In genomic region chr9:72695365-72695764, GRCh38 we compare ENCODE assay signal across 24 cellular contexts.
A peak's percentile ranks its signal among the peaks of the same experiment; 100 is the strongest.
DNase-seq lines count a peak whose midpoint lies in the region; ATAC-seq, FAIRE-seq and TF ChIP-seq lines count a peak whose summit lies in the region.
"Had no signal": no experiment of that assay in that cellular context is flagged by ENCODE, and none has a peak within 500 bp of the region (broad histone marks: within the 10 kb centered on the region; RNA-seq: fewer than 3 reads in every experiment).

No MANE protein-coding gene starts in this region.

- H3K27me3 ChIP-seq in GM23338 (ENCODE audit: insufficient read depth) (no peaks in the 10 kb centered on the region), H1 (replicated peaks in 1 of 4; ENCODE audit: control insufficient read depth in 3 of 4, extremely low read depth in 1 of 4, insufficient read depth in 3 of 4, low read length in 3 of 4) (no peaks in the 10 kb centered on the region), Peyer's patch (no peaks in the 10 kb centered on the region), right cardiac atrium (ENCODE audit: control insufficient read depth, insufficient read depth) (no peaks in the 10 kb centered on the region), upper lobe of left lung (no peaks in the 10 kb centered on the region)
- H3K27me3 ChIP-seq: BLaER1 had no signal

- no peak overlapping the region for H3K27ac Mint-ChIP-seq in GM23338
- H3K27ac Mint-ChIP-seq: CD8-positive, alpha-beta T cell; HFFc6 had no signal

- peaks cover 2% of the 10 kb centered on the region for H3K27me3 Mint-ChIP-seq in GM23338 (ENCODE audit: insufficient read depth, low read depth, poor library complexity)

- H3K4me3 ChIP-seq in GM23338, result no peak overlapping the region
- no peak overlapping the region for H3K4me3 ChIP-seq in LNCaP clone FGC (ENCODE audit: low read depth, low read length)
- H3K4me3 ChIP-seq in H1 (ENCODE audit: extremely low read depth in 1 of 4, insufficient read depth in 2 of 4, low read depth in 3 of 4, low read length in 4 of 4), result no peak overlapping the region
- no peak overlapping the region for H3K4me3 ChIP-seq in Peyer's patch
- H3K4me3 ChIP-seq in right cardiac atrium (ENCODE audit: low read length), result no peak overlapping the region
- H3K4me3 ChIP-seq in upper lobe of left lung, result no peak overlapping the region
- H3K4me3 ChIP-seq: BLaER1 had no signal

- no peak overlapping the region for H3K14ac ChIP-seq in H1 (ENCODE audit: insufficient read length)

- H2BK15ac ChIP-seq in H1 (ENCODE audit: low read length), result no peak overlapping the region

- H2BK20ac ChIP-seq in H1 (ENCODE audit: low read length), result no peak overlapping the region

- no peak overlapping the region for H2BK120ac ChIP-seq in H1 (replicated peaks; ENCODE audit: low read depth, low read length)

- H3K9me2 ChIP-seq in GM23338 (ENCODE audit: insufficient read depth), result peaks cover 6% of the 10 kb centered on the region; the same call in 1 of the 2 replicates

- TF ChIP-seq RAD21 in H1 (IDR thresholded peaks at IDR 0.05 in 1 of 2, conservative IDR thresholded peaks at IDR 0.05 in 1 of 2; ENCODE audit: low read depth in 2 of 2, low read length in 2 of 2), result peak in 1 of 2 experiments; percentile 51; a peak in 2 of 4 replicates

- peaks cover 9% of the 10 kb centered on the region for H3K9me3 Mint-ChIP-seq in GM23338
- H3K9me3 Mint-ChIP-seq: CD8-positive, alpha-beta T cell; HFFc6 had no signal

- H2AK5ac ChIP-seq in H1 (ENCODE audit: low read depth, low read length), result no peak overlapping the region

- no peak overlapping the region for H4K8ac ChIP-seq in H1 (ENCODE audit: extremely low read depth, insufficient read depth, low read length)

- intact Hi-C loops in right cardiac atrium (cut with DNase I), result no loop called here

- POLR2A ChIA-PET in H1 (lab: Charles Lee; ENCODE audit: partially characterized antibody), result no interaction called here

- TF ChIP-seq EP300 in H1 (IDR thresholded peaks at IDR 0.05; ENCODE audit: borderline replicate concordance in 1 of 2, low read depth in 2 of 2, low read length in 2 of 2), result no peak
- no peak for TF ChIP-seq EP300 in upper lobe of left lung (IDR thresholded peaks at IDR 0.05)

- H4K5ac ChIP-seq in H1 (ENCODE audit: insufficient read length, low read depth, low read length), result no peak overlapping the region

- H2BK12ac ChIP-seq in H1 (ENCODE audit: low read depth, low read length), result no peak overlapping the region

- H3K36me3 ChIP-seq in GM23338 (ENCODE audit: insufficient read depth) (no peaks in the 10 kb centered on the region), H1 (ENCODE audit: control insufficient read depth in 2 of 4, insufficient read depth in 4 of 4, low read length in 3 of 4) (no peaks in the 10 kb centered on the region), Peyer's patch (no peaks in the 10 kb centered on the region), upper lobe of left lung (no peaks in the 10 kb centered on the region)
- H3K36me3 ChIP-seq: BLaER1 had no signal

- no peak overlapping the region for H2AFZ ChIP-seq in GM23338
- no peak overlapping the region for H2AFZ ChIP-seq in H1 (ENCODE audit: low read length)

- no peak overlapping the region for H3K4me3 Mint-ChIP-seq in GM23338
- H3K4me3 Mint-ChIP-seq: CD8-positive, alpha-beta T cell; HFFc6 had no signal

- H3K4me2 ChIP-seq in GM23338 (no peak overlapping the region), H1 (ENCODE audit: insufficient read depth in 1 of 2, low read depth in 2 of 2, low read length in 2 of 2) (no peak overlapping the region)
- H3K4me2 ChIP-seq: BLaER1 had no signal

- H3K23me2 ChIP-seq in H1 (ENCODE audit: low read depth, low read length), result no peaks in the 10 kb centered on the region

- H3K18ac ChIP-seq in H1 (ENCODE audit: extremely low read depth, low read length), result no peak overlapping the region

- no peak overlapping the region for H3K9ac ChIP-seq in H1 (replicated peaks in 1 of 4; ENCODE audit: extremely low read depth in 1 of 4, low read depth in 3 of 4, low read length in 3 of 4)
- H3K9ac ChIP-seq: BLaER1 had no signal

- no peak overlapping the region for H3K56ac ChIP-seq in H1 (replicated peaks; ENCODE audit: insufficient read length, low read depth, low read length)

- ATAC-seq in GM23338 (no peak), right cardiac atrium (no peak), HG03159 (IDR thresholded peaks at IDR 0.05; ENCODE audit: unreplicated experiment) (no peak), upper lobe of left lung (ENCODE audit: low FRiP score in 2 of 2) (no peak)
- ATAC-seq: CD8-positive, alpha-beta T cell; HepG2 had no signal

- no peaks in the 10 kb centered on the region for H3K79me1 ChIP-seq in H1 (ENCODE audit: low read depth, low read length)

- peak; percentile 32 for FAIRE-seq in H1 (lab: Jason Lieb, UNC)
- FAIRE-seq: GM12891, HepG2 had no signal

- H4K20me1 ChIP-seq in GM23338 (replicated peaks; ENCODE audit: insufficient read depth) (no peaks in the 10 kb centered on the region), H1 (replicated peaks in 1 of 2; ENCODE audit: control insufficient read depth in 1 of 2, insufficient read depth in 2 of 2, low read length in 2 of 2) (no peaks in the 10 kb centered on the region)
- H4K20me1 ChIP-seq: BLaER1 had no signal

- H3K4me1 ChIP-seq in GM23338 (ENCODE audit: insufficient read depth) (no peaks in the 10 kb centered on the region), H1 (replicated peaks in 1 of 4; ENCODE audit: control insufficient read depth in 3 of 4, insufficient read depth in 4 of 4, low read length in 3 of 4) (peaks cover 0 to 2% (median 0%) of the 10 kb centered on the region in 4 experiments; a peak in 1 of 7 replicates), Peyer's patch (no peaks in the 10 kb centered on the region), right cardiac atrium (ENCODE audit: control insufficient read depth, insufficient read depth, low read length) (no peaks in the 10 kb centered on the region), upper lobe of left lung (no peaks in the 10 kb centered on the region)
- H3K4me1 ChIP-seq: BLaER1 had no signal

- no peaks in the 10 kb centered on the region for H3K79me2 ChIP-seq in GM23338 (replicated peaks; ENCODE audit: insufficient read depth)
- H3K79me2 ChIP-seq in H1 (ENCODE audit: control insufficient read depth in 1 of 2, insufficient read depth in 2 of 2, low read length in 2 of 2), result no peaks in the 10 kb centered on the region

- H2BK5ac ChIP-seq in H1 (ENCODE audit: low read depth, low read length), result no peak overlapping the region

- peak; percentile 7 for DNase-seq in GM23338 (ENCODE audit: low spot score)
- DNase-seq in LNCaP clone FGC (ENCODE audit: low read depth), result no peak
- no peak for DNase-seq in H1 (ENCODE audit: low read depth in 1 of 2, low spot score in 2 of 2)
- DNase-seq in iPS-NIHi11 (ENCODE audit: low spot score), result peak; percentile 31
- no peak for DNase-seq in Peyer's patch
- no peak for DNase-seq in right cardiac atrium
- DNase-seq in upper lobe of left lung, result no peak
- DNase-seq: CD8-positive, alpha-beta T cell; DND-41; GOT3; HFFc6; KBM-7; NCI-H1092 treated with DMSO at 0.1 percent for 48 hours; NCI-H146; NCI-H2081; NCI-H2171 treated with DMSO at 0.1 percent for 48 hours; NCI-H524 treated with DMSO at 0.1 percent for 48 hours; RPMI8226; SHP77 treated with DMSO at 0.1 percent for 48 hours; SW 1271 had no signal

- CTCF ChIA-PET in H1 (lab: Charles Lee; ENCODE audit: partially characterized antibody), result interaction anchor here (1.2 to 1.6 kb wide), 2 partner anchors 24 to 103 kb away, joined by 5 to 6 read pairs; no protein-coding TSS in a partner anchor

- no peak overlapping the region for H3K27ac ChIP-seq in GM23338 (ENCODE audit: low read depth)
- H3K27ac ChIP-seq in H1 (ENCODE audit: low read depth, low read length), result no peak overlapping the region
- H3K27ac ChIP-seq in Peyer's patch, result no peak overlapping the region
- no peak overlapping the region for H3K27ac ChIP-seq in right cardiac atrium (ENCODE audit: low read length)
- no peak overlapping the region for H3K27ac ChIP-seq in upper lobe of left lung
- H3K27ac ChIP-seq: BLaER1 had no signal

- TF ChIP-seq POLR2A in H1 (IDR thresholded peaks at IDR 0.05; ENCODE audit: control extremely low read depth in 1 of 2, low read depth in 2 of 2, low read length in 2 of 2) (no peak), Peyer's patch (IDR thresholded peaks at IDR 0.05) (no peak), upper lobe of left lung (IDR thresholded peaks at IDR 0.05) (no peak)

- no peaks in the 10 kb centered on the region for H3F3A ChIP-seq in GM23338 (replicated peaks; ENCODE audit: low read depth)

- no peak overlapping the region for H3K4ac ChIP-seq in H1 (replicated peaks; ENCODE audit: insufficient read length, low read depth, low read length)

- H3K9me3 ChIP-seq in H1 (ENCODE audit: insufficient read depth in 2 of 2, low read depth in 1 of 2, low read length in 1 of 2) (no peaks in the 10 kb centered on the region), Peyer's patch (no peaks in the 10 kb centered on the region), right cardiac atrium (ENCODE audit: control insufficient read depth, low read length) (no peaks in the 10 kb centered on the region), upper lobe of left lung (no peaks in the 10 kb centered on the region)
- H3K9me3 ChIP-seq: BLaER1 had no signal

- no peak overlapping the region for H4K91ac ChIP-seq in H1 (replicated peaks; ENCODE audit: insufficient read length, low read length)

- peaks cover 2% of the 10 kb centered on the region; the same call in 1 of the 3 replicates for H3K4me1 Mint-ChIP-seq in GM23338

- no peak overlapping the region for H3K23ac ChIP-seq in H1 (ENCODE audit: insufficient read length)

- H3K36me3 Mint-ChIP-seq in GM23338 (ENCODE audit: low read depth), result peaks cover 10% of the 10 kb centered on the region; the same call in 2 of the 3 replicates
- H3K36me3 Mint-ChIP-seq: CD8-positive, alpha-beta T cell had no signal

- 80% methylated on average over 3 of the region's 3 CpGs; no CpG with 5 or more reads in 1 of the 2 experiments for WGBS in H1 (ENCODE audit: extremely low coverage in 1 of 2, insufficient coverage in 1 of 2, insufficient read length in 1 of 2, insufficient replicate concordance in 2 of 2, low coverage in 1 of 2, low lambda C conversion rate in 2 of 2, missing lambda C conversion rate in 1 of 2), 2 experiments
- 91% methylated on average over 3 of the region's 3 CpGs for WGBS in right cardiac atrium
- WGBS in upper lobe of left lung, 2 donors, result 73 to 75% methylated on average over 3 of the region's 3 CpGs

- TF ChIP-seq CTCF in GM23338 (conservative IDR thresholded peaks at IDR 0.05; ENCODE audit: low read depth in 2 of 2) (peak; percentile 15 to 59; a peak in 3 of 4 replicates), LNCaP clone FGC (IDR thresholded peaks at IDR 0.05; ENCODE audit: control insufficient read depth, extremely low read depth, insufficient read depth) (peak; percentile 36; the same call in 1 of the 2 replicates), H1 (IDR thresholded peaks at IDR 0.05; ENCODE audit: control extremely low read depth in 1 of 3, insufficient read depth in 1 of 3, low read depth in 1 of 3, low read length in 3 of 3) (peak in 1 of 3 experiments; percentile 22; a peak in 1 of 4 replicates), Peyer's patch (IDR thresholded peaks at IDR 0.05) (no peak), upper lobe of left lung (IDR thresholded peaks at IDR 0.05) (no peak)

TF ChIP-seq in GM23338, 12 proteins besides CTCF, POLR2A, EP300 and RAD21 (continues in another document):
- no peak for TF ChIP-seq ZNF114 (CRISPR knock-in tag; IDR thresholded peaks at IDR 0.05)

TF ChIP-seq in H1, 55 proteins besides CTCF, POLR2A, EP300 and RAD21 (continues in another document):
- TF ChIP-seq TAF1 (IDR thresholded peaks at IDR 0.05; ENCODE audit: low read depth, low read length), result no peak

Comparison
In these comparisons a context has a peak if more than half of its experiments do, and no peak if none do; other contexts are left out.
1. DNase-seq: peak in GM23338 (single experiment) and iPS-NIHi11 (single experiment); none in LNCaP clone FGC (single experiment), H1 (0 of 2), Peyer's patch (0 of 3), right cardiac atrium (0 of 3) and upper lobe of left lung (0 of 2).
2. CTCF ChIP-seq: peak in GM23338 (2 of 2) and LNCaP clone FGC (single experiment); none in Peyer's patch (0 of 6) and upper lobe of left lung (0 of 6).